ENCODE assay signal across 13 cellular contexts in genomic region chr9:113524460-113524859, GRCh38.
DNase-seq lines count a peak whose midpoint lies in the region; ATAC-seq, FAIRE-seq and TF ChIP-seq lines count a peak whose summit lies in the region.
"Had no signal": no experiment of that assay in that cellular context is flagged by ENCODE, and none has a peak within 500 bp of the region (broad histone marks: within the 10 kb centered on the region; RNA-seq: fewer than 3 reads in every experiment).

No MANE protein-coding gene starts in this region.

- peaks cover 83 to 85% of the 10 kb centered on the region in 2 donors for H3K4me1 Mint-ChIP-seq in natural killer cell treated with Interleukin-12 subunit alpha and Interleukin-12 subunit beta and Interleukin-15 and Interleukin-18, amount 100 ng/mL, for 72 hours (ENCODE audit: low read depth in 2 of 2)

- peak overlapping the region; percentile 75 to 81 for H3K27ac Mint-ChIP-seq in natural killer cell treated with Interleukin-12 subunit alpha and Interleukin-12 subunit beta and Interleukin-15 and Interleukin-18, amount 100 ng/mL, for 72 hours

- H3K27me3 Mint-ChIP-seq in natural killer cell treated with Interleukin-12 subunit alpha and Interleukin-12 subunit beta and Interleukin-15 and Interleukin-18, amount 100 ng/mL, for 72 hours = no peaks in the 10 kb centered on the region

- peak overlapping the region; percentile 80 for H3K27ac ChIP-seq in endothelial cell of umbilical vein (ENCODE audit: insufficient read depth, low read depth, low read length)

- TF ChIP-seq POLR2A in endothelial cell of umbilical vein (IDR thresholded peaks at IDR 0.05; ENCODE audit: low read depth, low read length) (no peak), GM12891 (IDR thresholded peaks at IDR 0.05; ENCODE audit: low read depth, low read length) (no peak)

- H3K9me1 ChIP-seq in endothelial cell of umbilical vein (replicated peaks; ENCODE audit: control insufficient read depth, extremely low read depth, insufficient read depth, low read length) = no peaks in the 10 kb centered on the region

- H3K9ac ChIP-seq in endothelial cell of umbilical vein (replicated peaks; ENCODE audit: extremely low read depth, insufficient read depth, low read length) = peak overlapping the region; percentile 17

- H3K79me2 ChIP-seq in endothelial cell of umbilical vein (ENCODE audit: control insufficient read depth, insufficient read depth, low read length) = peaks cover 68% of the 10 kb centered on the region

- no peak for TF ChIP-seq CTCF in endothelial cell of umbilical vein (IDR thresholded peaks at IDR 0.05; ENCODE audit: extremely low read depth in 1 of 2, insufficient read depth in 1 of 2, low read depth in 1 of 2, low read length in 2 of 2)

- no peak overlapping the region for H3K4me2 ChIP-seq in endothelial cell of umbilical vein (ENCODE audit: insufficient read depth, low read length)

- no peaks in the 10 kb centered on the region for H3K9me3 ChIP-seq in endothelial cell of umbilical vein (replicated peaks; ENCODE audit: control insufficient read depth, insufficient read depth, low read length)
- H3K9me3 ChIP-seq: BE2C, thyroid gland had no signal

- CTCF ChIA-PET in endothelial cell of umbilical vein (lab: Charles Lee) = interaction anchor here (1.1 to 4.3 kb wide), 11 partner anchors 19 to 134 kb away, joined by 3 to 48 read pairs (median 5); no protein-coding TSS in a partner anchor

- H3K36me3 Mint-ChIP-seq in natural killer cell treated with Interleukin-12 subunit alpha and Interleukin-12 subunit beta and Interleukin-15 and Interleukin-18, amount 100 ng/mL, for 72 hours = no peaks in the 10 kb centered on the region

- POLR2A ChIA-PET in endothelial cell of umbilical vein (lab: Charles Lee) = interaction anchor here (1.2 kb wide), 1 partner anchor 131 kb away, joined by 4 read pairs; no protein-coding TSS in a partner anchor

- H3K4me1 ChIP-seq in endothelial cell of umbilical vein (ENCODE audit: control insufficient read depth, extremely low read depth, insufficient read depth, low read length) = peaks cover 57% of the 10 kb centered on the region
- H3K4me1 ChIP-seq: BE2C had no signal

- BruUV-seq in endothelial cell of umbilical vein (replicated peaks; lab: Mats Ljungman, UMichigan) = no TSS peak

- H4K20me1 ChIP-seq in endothelial cell of umbilical vein (replicated peaks; ENCODE audit: control insufficient read depth, extremely low read depth, insufficient read depth, low read length) = no peaks in the 10 kb centered on the region

- FAIRE-seq in endothelial cell of umbilical vein (lab: Jason Lieb, UNC) = no peak
- no peak for FAIRE-seq in GM12891 (lab: Jason Lieb, UNC)

- H3K9me3 Mint-ChIP-seq in natural killer cell treated with Interleukin-12 subunit alpha and Interleukin-12 subunit beta and Interleukin-15 and Interleukin-18, amount 100 ng/mL, for 72 hours = no peaks in the 10 kb centered on the region

- no peak overlapping the region for H3K4me3 ChIP-seq in endothelial cell of umbilical vein (replicated peaks in 1 of 3; ENCODE audit: insufficient read depth in 1 of 3, low read depth in 1 of 3, low read length in 3 of 3)
- H3K4me3 ChIP-seq: thyroid gland had no signal

- no peak overlapping the region for H2AFZ ChIP-seq in endothelial cell of umbilical vein (ENCODE audit: low read depth, low read length)

- dilution Hi-C loops in endothelial cell of umbilical vein (cut with MboI; ENCODE audit: extremely low pct_ligation_motif_present, low sequenced_read_pairs) = no loop called here

- peak overlapping the region; percentile 64 for H3K4me3 Mint-ChIP-seq in natural killer cell treated with Interleukin-12 subunit alpha and Interleukin-12 subunit beta and Interleukin-15 and Interleukin-18, amount 100 ng/mL, for 72 hours

- intact Hi-C loops in endothelial cell of umbilical vein (cut with micrococcal nuclease) = loop anchor here (2.0 kb wide), 1 partner anchor 64 kb away; no protein-coding TSS in a partner anchor

- H3K27me3 ChIP-seq in endothelial cell of umbilical vein (ENCODE audit: control insufficient read depth in 2 of 2, insufficient read depth in 2 of 2, low read length in 2 of 2) = no peaks in the 10 kb centered on the region
- H3K27me3 ChIP-seq: BE2C, thyroid gland had no signal

- ATAC-seq in natural killer cell treated with Interleukin-12 subunit alpha and Interleukin-12 subunit beta and Interleukin-15 and Interleukin-18, amount 100 ng/mL, for 72 hours = no peak

- DNase-seq in AG20443 (ENCODE audit: low spot score) (peak; percentile 73), LHCN-M2 (ENCODE audit: low read depth) (peak; percentile 56), endothelial cell of umbilical vein (ENCODE audit: low read depth, low spot score) (no peak), ureter (ENCODE audit: low spot score) (no peak), GM12891 (ENCODE audit: insufficient read length, low spot score) (no peak), GM19240 (ENCODE audit: insufficient read length, low spot score) (no peak), occipital lobe (lab: John Stamatoyannopoulos, UW) (no peak)
- DNase-seq in natural killer cell treated with Interleukin-12 subunit alpha and Interleukin-12 subunit beta and Interleukin-15 and Interleukin-18, amount 100 ng/mL, for 72 hours (ENCODE audit: low spot score) = no peak
- DNase-seq: BE2C; NCI-H1048; NCI-H748 treated with DMSO at 0.1 percent for 48 hours; stimulated activated CD4-positive, alpha-beta T cell treated with anti-CD3 and anti-CD28 coated beads, Interleukin-4, amount 100 ng/mL, for 1 hour; thyroid gland had no signal

- H3K36me3 ChIP-seq in endothelial cell of umbilical vein (ENCODE audit: control insufficient read depth in 2 of 2, extremely low read depth in 1 of 2, insufficient read depth in 2 of 2, low read length in 2 of 2) = peaks cover 62 to 80% of the 10 kb centered on the region in 2 experiments
- H3K36me3 ChIP-seq: thyroid gland had no signal

TF ChIP-seq in endothelial cell of umbilical vein, 7 proteins besides CTCF, POLR2A, EP300 and RAD21:
- TF ChIP-seq POLR2AphosphoS5 (IDR thresholded peaks at IDR 0.05; ENCODE audit: insufficient read depth, low read depth, low read length) (no peak), JUN (IDR thresholded peaks at IDR 0.05; ENCODE audit: borderline replicate concordance, insufficient read depth, insufficient read length, low read depth) (no peak), EZH2 (IDR thresholded peaks at IDR 0.05; ENCODE audit: borderline replicate concordance, low read depth, low read length, severe bottlenecking) (no peak), GATA2 (IDR thresholded peaks at IDR 0.05; ENCODE audit: insufficient read depth, insufficient read length, low read depth, low read length) (no peak), FOS (IDR thresholded peaks at IDR 0.05; ENCODE audit: borderline replicate concordance, insufficient read depth, low read length) (no peak), MYC (IDR thresholded peaks at IDR 0.05; ENCODE audit: low read depth, low read length) (no peak)
- TF ChIP-seq, protein P1, sequence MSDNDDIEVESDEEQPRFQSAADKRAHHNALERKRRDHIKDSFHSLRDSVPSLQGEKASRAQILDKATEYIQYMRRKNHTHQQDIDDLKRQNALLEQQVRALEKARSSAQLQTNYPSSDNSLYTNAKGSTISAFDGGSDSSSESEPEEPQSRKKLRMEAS (IDR thresholded peaks at IDR 0.05; ENCODE audit: insufficient read depth, insufficient read length) = no peak

TF ChIP-seq in GM12891, 5 proteins besides CTCF, POLR2A, EP300 and RAD21:
- no peak for TF ChIP-seq PAX5 (IDR thresholded peaks at IDR 0.05; ENCODE audit: insufficient read depth, low read length, severe bottlenecking)
- no peak for TF ChIP-seq TAF1 (IDR thresholded peaks at IDR 0.05; ENCODE audit: low read depth, low read length)
- TF ChIP-seq SPI1 (IDR thresholded peaks at IDR 0.05; ENCODE audit: low read depth, low read length) = no peak
- TF ChIP-seq POLR2AphosphoS5 (IDR thresholded peaks at IDR 0.05; ENCODE audit: low read depth, low read length) = no peak
- TF ChIP-seq POU2F2 (IDR thresholded peaks at IDR 0.05; ENCODE audit: low read depth, low read length) = no peak

Comparison
In these comparisons a context has a peak if more than half of its experiments do, and no peak if none do; other contexts are left out.
1. DNase-seq: peak in AG20443 (single experiment) and LHCN-M2 (single experiment); none in endothelial cell of umbilical vein (single experiment), natural killer cell treated with Interleukin-12 subunit alpha and Interleukin-12 subunit beta and Interleukin-15 and Interleukin-18, amount 100 ng/mL, for 72 hours (single experiment), ureter (single experiment), GM12891 (single experiment), GM19240 (single experiment) and occipital lobe (single experiment).